15 cellular contexts compared by ENCODE assay signal in genomic region chr1:51961231-51961630, GRCh38. TPM values are rescaled to one million over a fixed set of nuclear protein-coding genes. Genes with fewer than 3 reads are reported as not detected.
A peak's percentile ranks its signal among the peaks of the same experiment; 100 is the strongest.
DNase-seq lines count a peak whose midpoint lies in the region; ATAC-seq and TF ChIP-seq lines count a peak whose summit lies in the region.
"Had no signal": no experiment of that assay in that cellular context is flagged by ENCODE, and none has a peak within 500 bp of the region (broad histone marks: within the 10 kb centered on the region; RNA-seq: fewer than 3 reads in every experiment).

No MANE protein-coding gene starts in this region.

- no peak overlapping the region for H2BK15ac ChIP-seq in IMR-90 (ENCODE audit: low read depth, low read length)
- no peak overlapping the region for H2BK15ac ChIP-seq in mesendoderm (replicated peaks; ENCODE audit: low read depth)

- peaks cover 0 to 11% (median 0%) of the 10 kb centered on the region in 11 experiments; a peak in 1 of 22 replicates for H4K20me1 ChIP-seq in BLaER1 treated with 17β-estradiol and CSF1 and Interleukin-3, amounts not matched to agents 10 nM and 100 nM
- no peaks in the 10 kb centered on the region for H4K20me1 ChIP-seq in IMR-90 (ENCODE audit: insufficient read depth, low read length)

- TF ChIP-seq RAD21 in IMR-90 (IDR thresholded peaks at IDR 0.05; ENCODE audit: low read length), result no peak

- no peak overlapping the region for H4K91ac ChIP-seq in IMR-90 (ENCODE audit: insufficient read depth, low read depth, low read length)

- BruUV-seq in IMR-90 (replicated peaks; lab: Mats Ljungman, UMichigan), result no TSS peak

- dilution Hi-C loops in IMR-90 (cut with HindIII; ENCODE audit: low sequenced_read_pairs, unreplicated experiment), result no loop called here

- peak overlapping the region; percentile 2; the same call in 1 of the 2 replicates for H2AK5ac ChIP-seq in IMR-90 (ENCODE audit: low read depth, low read length)
- H2AK5ac ChIP-seq in mesendoderm (ENCODE audit: low read length), result peak overlapping the region; percentile 40

- H3K14ac ChIP-seq in IMR-90 (replicated peaks; ENCODE audit: low read depth, low read length), result no peak overlapping the region

- H3K9me3 ChIP-seq in BLaER1 treated with 17β-estradiol and CSF1 and Interleukin-3, amounts not matched to agents 10 nM and 100 nM (replicated peaks in 1 of 11), result no peaks in the 10 kb centered on the region
- H3K9me3 ChIP-seq in IMR-90 (ENCODE audit: control insufficient read depth, insufficient read depth, low read length) (no peaks in the 10 kb centered on the region), WERI-Rb-1 (ENCODE audit: severe bottlenecking) (no peaks in the 10 kb centered on the region)
- H3K9me3 ChIP-seq: BE2C, HAP-1 had no signal

- H3K79me2 ChIP-seq in mesendoderm (ENCODE audit: control insufficient read depth, insufficient read depth, low read length), result no peaks in the 10 kb centered on the region

- TF ChIP-seq POLR2A in IMR-90 (IDR thresholded peaks at IDR 0.05; ENCODE audit: low read depth, low read length), result no peak

- DNase-seq in IMR-90 (no peak), WERI-Rb-1 (no peak), mesendoderm (no peak), NCI-H2196 treated with DMSO at 0.1 percent for 48 hours (lab: John Stamatoyannopoulos, UW; ENCODE audit: unreplicated experiment) (no peak), NCI-H1417 (lab: John Stamatoyannopoulos, UW) (no peak), substantia nigra (lab: John Stamatoyannopoulos, UW) (no peak)
- DNase-seq: 8988T; BE2C; CD4-positive, alpha-beta memory T cell; DMS153; DMS79; GDM1 had no signal

- H4K5ac ChIP-seq in IMR-90 (ENCODE audit: low read depth, low read length) (no peak overlapping the region), mesendoderm (ENCODE audit: low read length) (no peak overlapping the region)

- H3K79me1 ChIP-seq in IMR-90 (ENCODE audit: low read depth in 1 of 2, low read length in 2 of 2), result peaks cover 55 to 87% of the 10 kb centered on the region in 2 experiments
- peaks cover 10% of the 10 kb centered on the region for H3K79me1 ChIP-seq in mesendoderm (ENCODE audit: low read length)

- no peak overlapping the region for H3K4me3 ChIP-seq in BLaER1 treated with 17β-estradiol and CSF1 and Interleukin-3, amounts not matched to agents 10 nM and 100 nM
- H3K4me3 ChIP-seq in IMR-90 (ENCODE audit: insufficient read depth, low read depth, low read length) (no peak overlapping the region), WERI-Rb-1 (ENCODE audit: low read depth, low read length) (no peak overlapping the region), mesendoderm (ENCODE audit: low read length) (no peak overlapping the region)
- H3K4me3 ChIP-seq: HAP-1 had no signal

- no peak for ATAC-seq in IMR-90 (ENCODE audit: low read depth)

- 0 out of 4 replicates have a peak overlapping the region, but pooled peaks of 1 of the 2 experiments have one; percentile 10 for H4K8ac ChIP-seq in IMR-90 (ENCODE audit: low read depth in 2 of 2, low read length in 2 of 2)
- H4K8ac ChIP-seq in mesendoderm (ENCODE audit: low read depth, low read length), result no peak overlapping the region

- H3K36me3 ChIP-seq in BLaER1 treated with 17β-estradiol and CSF1 and Interleukin-3, amounts not matched to agents 10 nM and 100 nM, result no peaks in the 10 kb centered on the region
- H3K36me3 ChIP-seq in IMR-90 (ENCODE audit: control insufficient read depth, insufficient read depth, low read length) (peaks cover 17% of the 10 kb centered on the region), WERI-Rb-1 (peaks cover 21% of the 10 kb centered on the region), mesendoderm (ENCODE audit: control insufficient read depth, insufficient read depth, low read length) (peaks cover 3% of the 10 kb centered on the region)
- H3K36me3 ChIP-seq: BE2C had no signal

- in situ Hi-C loops in IMR-90 (cut with MboI; ENCODE audit: low sequenced_read_pairs), result no loop called here

- CTCF ChIA-PET in IMR-90 (lab: Yijun Ruan, JAX), result no interaction called here

- no peak overlapping the region for H2BK5ac ChIP-seq in IMR-90 (ENCODE audit: low read depth, low read length, poor library complexity, severe bottlenecking)
- H2BK5ac ChIP-seq in mesendoderm (ENCODE audit: low read length), result peak overlapping the region; percentile 46

- H3K56ac ChIP-seq in IMR-90 (ENCODE audit: extremely low read depth, insufficient read depth, low read length), result no peak overlapping the region
- peak overlapping the region; percentile 2 for H3K56ac ChIP-seq in mesendoderm (ENCODE audit: low read length)

- H2AFZ ChIP-seq in IMR-90 (replicated peaks; ENCODE audit: low read length, poor library complexity), result no peak overlapping the region

- H2BK120ac ChIP-seq in IMR-90 (ENCODE audit: low read depth, low read length) (no peak overlapping the region), mesendoderm (ENCODE audit: low read depth, low read length) (no peak overlapping the region)

- no peak overlapping the region for H3K27ac ChIP-seq in BLaER1 treated with 17β-estradiol and CSF1 and Interleukin-3, amounts not matched to agents 10 nM and 100 nM
- no peak overlapping the region for H3K27ac ChIP-seq in IMR-90 (ENCODE audit: insufficient read depth, low read length)
- H3K27ac ChIP-seq in WERI-Rb-1, result peak overlapping the region; percentile 56
- peak overlapping the region; percentile 58 for H3K27ac ChIP-seq in mesendoderm (ENCODE audit: low read depth, low read length)
- H3K27ac ChIP-seq in substantia nigra (ENCODE audit: low read depth, low read length, poor library complexity, severe bottlenecking), result no peak overlapping the region

- H2AK9ac ChIP-seq in IMR-90 (replicated peaks; ENCODE audit: low read depth, low read length, poor library complexity), result no peak overlapping the region

- intact Hi-C loops in IMR-90 (cut with micrococcal nuclease), result no loop called here

- TF ChIP-seq CTCF in IMR-90 (conservative IDR thresholded peaks at IDR 0.05; ENCODE audit: low read depth, low read length), result no peak
- no peak for TF ChIP-seq CTCF in WERI-Rb-1 (IDR thresholded peaks at IDR 0.05; ENCODE audit: low read depth, low read length)

- no peak overlapping the region for H3K18ac ChIP-seq in IMR-90 (ENCODE audit: low read depth, low read length)
- peak overlapping the region; percentile 34 for H3K18ac ChIP-seq in mesendoderm (ENCODE audit: low read length)

- H3K23ac ChIP-seq in IMR-90 (ENCODE audit: low read depth, low read length) (no peak overlapping the region; the same call in 1 of the 2 replicates), mesendoderm (ENCODE audit: low read length) (no peak overlapping the region)

- H3K27me3 ChIP-seq in BLaER1 treated with 17β-estradiol and CSF1 and Interleukin-3, amounts not matched to agents 10 nM and 100 nM, result peaks cover 0 to 66% (median 0%) of the 10 kb centered on the region in 11 experiments; a peak in 7 of 22 replicates
- H3K27me3 ChIP-seq in IMR-90 (ENCODE audit: control insufficient read depth, insufficient read depth, low read length), result no peaks in the 10 kb centered on the region
- H3K27me3 ChIP-seq in WERI-Rb-1 (ENCODE audit: insufficient read depth, low read depth, severe bottlenecking), result no peaks in the 10 kb centered on the region
- no peaks in the 10 kb centered on the region for H3K27me3 ChIP-seq in mesendoderm (ENCODE audit: insufficient read depth, low read length, poor library complexity)
- H3K27me3 ChIP-seq: BE2C had no signal

- peak overlapping the region in 7 of 11 experiments; percentile 16 to 72 (median 42); a peak in 13 of 22 replicates for H3K4me2 ChIP-seq in BLaER1 treated with 17β-estradiol and CSF1 and Interleukin-3, amounts not matched to agents 10 nM and 100 nM
- H3K4me2 ChIP-seq in IMR-90 (ENCODE audit: low read depth, low read length) (no peak overlapping the region), mesendoderm (ENCODE audit: low read length) (no peak overlapping the region)

- H3K4me1 ChIP-seq in BLaER1 treated with 17β-estradiol and CSF1 and Interleukin-3, amounts not matched to agents 10 nM and 100 nM, result peaks cover 22 to 62% (median 47%) of the 10 kb centered on the region in 10 experiments
- peaks cover 15% of the 10 kb centered on the region for H3K4me1 ChIP-seq in IMR-90 (ENCODE audit: control insufficient read depth, insufficient read depth, low read length)
- peaks cover 42% of the 10 kb centered on the region for H3K4me1 ChIP-seq in mesendoderm (ENCODE audit: control insufficient read depth, low read depth, low read length)
- H3K4me1 ChIP-seq: BE2C had no signal

- 80% methylated on average over 1 of the region's 2 CpGs; no CpG with 5 or more reads in 1 of the 2 experiments for WGBS in IMR-90 (ENCODE audit: extremely low coverage in 2 of 2, insufficient read length in 1 of 2), 2 experiments
- no CpG with 5 or more reads among the region's 2 CpGs for WGBS in mesendoderm (ENCODE audit: extremely low coverage, insufficient coverage, low lambda C conversion rate)

- H3K4ac ChIP-seq in IMR-90 (ENCODE audit: low read depth, low read length) (no peak overlapping the region), mesendoderm (ENCODE audit: low read depth, low read length) (no peak overlapping the region)

- no peak overlapping the region for H3K9ac ChIP-seq in BLaER1 treated with 17β-estradiol and CSF1 and Interleukin-3, amounts not matched to agents 10 nM and 100 nM
- H3K9ac ChIP-seq in IMR-90 (ENCODE audit: low read depth, low read length), result no peak overlapping the region
- H3K9ac ChIP-seq in mesendoderm (ENCODE audit: low read length), result peak overlapping the region; percentile 0

- POLR2A ChIA-PET in IMR-90 (lab: Charles Lee; ENCODE audit: unreplicated experiment), result no interaction called here

- H3K9me1 ChIP-seq in IMR-90 (ENCODE audit: insufficient read depth, low read length), result peaks cover 25% of the 10 kb centered on the region

- H2BK20ac ChIP-seq in IMR-90 (ENCODE audit: low read depth, low read length), result no peak overlapping the region

TF ChIP-seq in IMR-90, 13 proteins besides CTCF, POLR2A, EP300 and RAD21:
- no peak for TF ChIP-seq NFE2L2 (IDR thresholded peaks at IDR 0.05; ENCODE audit: low read depth, low read length)

RNA-seq across cellular contexts. Expression of gene RAB3B, which starts 29.3 kb away (rescaled TPM):
- total RNA-seq in IMR-90 (2012; rRNA removed), result 78.5 and 91.9 TPM in 2 replicates
- polyA plus RNA-seq in IMR-90 (2012; rRNA removed), result 31.4 and 33.6 TPM in 2 replicates
- polyA plus RNA-seq in IMR-90 (2012; cell fraction: cytosol; rRNA removed), result 10.6 and 11.3 TPM in 2 replicates
- polyA plus RNA-seq in IMR-90 (2012; cell fraction: nucleus; rRNA removed; ENCODE audit: low replicate concordance), result 6.3 and 19.7 TPM in 2 replicates
- 10.5 TPM for polyA plus RNA-seq in mesendoderm (2013, experiment 1 of 2)
- 10.4 TPM for polyA plus RNA-seq in mesendoderm (2013, experiment 2 of 2)
- polyA plus RNA-seq: CD14-positive monocyte; CD4-positive, alpha-beta memory T cell had no signal

Comparison
In these comparisons a context has a peak if more than half of its experiments do, and no peak if none do; other contexts are left out.
1. H3K27ac ChIP-seq: peak in WERI-Rb-1 (single experiment) and mesendoderm (single experiment); none in BLaER1 treated with 17β-estradiol and CSF1 and Interleukin-3, amounts not matched to agents 10 nM and 100 nM (0 of 11), IMR-90 (single experiment) and substantia nigra (single experiment).
2. H3K4me2 ChIP-seq: peak in BLaER1 treated with 17β-estradiol and CSF1 and Interleukin-3, amounts not matched to agents 10 nM and 100 nM (7 of 11); none in IMR-90 (single experiment) and mesendoderm (single experiment).